ENCODE assay signal across 1 cellular context in genomic region chr18:8704361-8705279, GRCh38.
TF ChIP-seq lines count a peak whose summit lies in the region.

No MANE protein-coding gene starts in this region.

TF ChIP-seq in K562, 482 proteins besides CTCF, POLR2A, EP300 and RAD21 (continued from another document and continues in another):
- TF ChIP-seq PRDM10 (IDR thresholded peaks at IDR 0.05; ENCODE audit: partially characterized antibody) (peak; percentile 69), ZBTB49 (CRISPR knock-in tag; IDR thresholded peaks at IDR 0.05; ENCODE audit: borderline replicate concordance) (no peak), CBX1 (IDR thresholded peaks at IDR 0.05; ENCODE audit: low read depth) (no peak), PTRF (tag; IDR thresholded peaks at IDR 0.05) (no peak), RBBP5 (IDR thresholded peaks at IDR 0.05; ENCODE audit: borderline replicate concordance, insufficient read depth, low read length, poor library complexity, severe bottlenecking) (peak; percentile 23), E2F4 (CRISPR knock-in tag; IDR thresholded peaks at IDR 0.05; ENCODE audit: low read depth) (peak; percentile 54; the same call in 1 of the 2 replicates), POLR2AphosphoS2 (IDR thresholded peaks at IDR 0.05; ENCODE audit: low read length) (no peak), ZFP36 (IDR thresholded peaks at IDR 0.05; ENCODE audit: low read depth, low read length, partially characterized antibody) (no peak), AFF1 (IDR thresholded peaks at IDR 0.05; ENCODE audit: low read depth in 1 of 2, partially characterized antibody in 2 of 2) (no peak), ZNF347 (CRISPR knock-in tag; IDR thresholded peaks at IDR 0.05; ENCODE audit: low read depth) (no peak), E2F3 (CRISPR knock-in tag; IDR thresholded peaks at IDR 0.05) (peak; percentile 47; the same call in 1 of the 2 replicates), POLR2B (IDR thresholded peaks at IDR 0.05; ENCODE audit: low read depth, partially characterized antibody) (peak; percentile 69), PHF21A (IDR thresholded peaks at IDR 0.05; ENCODE audit: borderline replicate concordance, low read depth) (no peak), LCOR (CRISPR knock-in tag; IDR thresholded peaks at IDR 0.05) (no peak), PHF20 (IDR thresholded peaks at IDR 0.05; ENCODE audit: partially characterized antibody) (peak; percentile 25), VEZF1 (CRISPR knock-in tag; IDR thresholded peaks at IDR 0.05) (peak; percentile 96), PHF8 (IDR thresholded peaks at IDR 0.05; ENCODE audit: borderline replicate concordance, low read length) (peak; percentile 75), PYGO2 (tag; IDR thresholded peaks at IDR 0.05) (no peak), DACH1 (IDR thresholded peaks at IDR 0.05; ENCODE audit: partially characterized antibody) (no peak), ARID3A (IDR thresholded peaks at IDR 0.05; ENCODE audit: borderline replicate concordance, low read depth, low read length) (no peak), ZBTB1 (CRISPR knock-in tag; IDR thresholded peaks at IDR 0.05; ENCODE audit: borderline replicate concordance, low read depth) (peak; percentile 11; the same call in 1 of the 2 replicates), HOMEZ (CRISPR knock-in tag; IDR thresholded peaks at IDR 0.05) (no peak), NR2F6 (CRISPR knock-in tag; IDR thresholded peaks at IDR 0.05) (no peak), SMAD3 (CRISPR knock-in tag; conservative IDR thresholded peaks at IDR 0.05) (no peak), THAP7 (CRISPR knock-in tag; IDR thresholded peaks at IDR 0.05) (no peak), GABPB1 (CRISPR knock-in tag; IDR thresholded peaks at IDR 0.05) (0 out of 2 replicates have a peak, but pooled peaks have one; percentile 37), RB1 (IDR thresholded peaks at IDR 0.05; ENCODE audit: low read depth) (0 out of 2 replicates have a peak, but pooled peaks have one; percentile 37), THAP12 (CRISPR knock-in tag; IDR thresholded peaks at IDR 0.05) (0 out of 2 replicates have a peak, but pooled peaks have one; percentile 45), FIP1L1 (IDR thresholded peaks at IDR 0.05; ENCODE audit: low read depth, low read length, poor library complexity, severe bottlenecking) (peak; percentile 60), MAX (CRISPR knock-in tag; IDR thresholded peaks at IDR 0.05) (peak; percentile 70), KDM2B (CRISPR knock-in tag; IDR thresholded peaks at IDR 0.05) (0 out of 2 replicates have a peak, but pooled peaks have one; percentile 42), MAZ (CRISPR knock-in tag; conservative IDR thresholded peaks at IDR 0.05 in 1 of 2, IDR thresholded peaks at IDR 0.05 in 1 of 2) (peak; percentile 64 to 83; a peak in 2 of 4 replicates), SMARCB1 (IDR thresholded peaks at IDR 0.05; ENCODE audit: insufficient read length, low read depth) (no peak), KLF13 (tag; IDR thresholded peaks at IDR 0.05; ENCODE audit: borderline replicate concordance, low read depth) (peak; percentile 49; the same call in 1 of the 2 replicates), SPI1 (IDR thresholded peaks at IDR 0.05; ENCODE audit: borderline replicate concordance, low read depth, low read length) (peak; percentile 11; the same call in 1 of the 2 replicates)
